Comparison of ENCODE assay signal across 14 cellular contexts in the genomic region with DNA sequence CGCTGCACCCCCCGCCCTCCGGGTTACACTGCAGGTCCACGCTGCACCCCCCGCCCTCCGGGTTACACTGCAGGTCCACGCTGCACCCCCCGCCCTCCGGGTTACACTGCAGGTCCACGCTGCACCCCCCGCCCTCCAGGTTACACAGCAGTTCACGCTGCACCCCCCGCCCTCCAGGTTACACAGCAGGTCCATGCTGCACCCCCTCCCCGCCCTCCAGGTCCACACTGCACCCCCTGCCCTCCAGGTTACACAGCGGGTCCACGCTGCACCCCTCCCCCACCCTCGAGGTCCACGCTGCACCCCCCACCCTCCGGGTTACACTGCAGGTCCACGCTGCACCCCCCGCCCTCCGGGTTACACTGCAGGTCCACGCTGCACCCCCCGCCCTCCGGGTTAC. TPM values are rescaled to one million over a fixed set of nuclear protein-coding genes. Genes with fewer than 3 reads are reported as not detected.
DNase-seq lines count a peak whose midpoint lies in the region; ATAC-seq and TF ChIP-seq lines count a peak whose summit lies in the region.
"Not testable (repeated sequence)": the region's sequence is repeated elsewhere in the genome, so short reads cannot be mapped to it uniquely, and the experiment has no call there.
"Had no signal": no experiment of that assay in that cellular context is flagged by ENCODE, and none has a peak within 500 bp of the region (broad histone marks: within the 10 kb centered on the region; RNA-seq: fewer than 3 reads in every experiment).

No MANE protein-coding gene starts in this region.

- not testable (repeated sequence) for H3K79me2 ChIP-seq in Loucy (ENCODE audit: insufficient read depth, low read length)

- peak overlapping the region in 1 of 7 donors; percentile 78 for H3K27ac Mint-ChIP-seq in CD4-positive, alpha-beta memory T cell
- H3K27ac Mint-ChIP-seq in activated CD8-positive, alpha-beta T cell treated with anti-CD3 and anti-CD28 coated beads for 36 hours, result not testable (repeated sequence)

- H2AFZ ChIP-seq in Loucy (ENCODE audit: low read length), result not testable (repeated sequence)

- H3K9me2 ChIP-seq in Loucy (replicated peaks; ENCODE audit: low read depth, low read length), result not testable (repeated sequence)

- peak overlapping the region in 1 of 2 donors; percentile 85 for H3K4me3 ChIP-seq in CD4-positive, alpha-beta memory T cell (ENCODE audit: low read length in 2 of 2)
- H3K4me3 ChIP-seq in Loucy (ENCODE audit: low read length, poor library complexity, severe bottlenecking), result peak overlapping the region; percentile 86
- not testable (repeated sequence) for H3K4me3 ChIP-seq in colonic mucosa, upper lobe of right lung

- peak overlapping the region; percentile 94 for H3K4me2 ChIP-seq in Loucy (ENCODE audit: low read depth, low read length, poor library complexity, severe bottlenecking)

- H3K4me1 Mint-ChIP-seq in CD4-positive, alpha-beta memory T cell, result peaks cover 8 to 30% (median 15%) of the 10 kb centered on the region in 4 donors
- peaks cover 63% of the 10 kb centered on the region for H3K4me1 Mint-ChIP-seq in activated CD8-positive, alpha-beta T cell treated with anti-CD3 and anti-CD28 coated beads for 36 hours (ENCODE audit: low read depth)

- not testable (repeated sequence) for H3F3A ChIP-seq in Loucy (ENCODE audit: low read depth)

- DNase-seq in CD4-positive, alpha-beta memory T cell; activated CD8-positive, alpha-beta T cell treated with anti-CD3 and anti-CD28 coated beads for 36 hours; colonic mucosa: not testable (repeated sequence)
- DNase-seq in left ventricle myocardium superior (peak; percentile 30), mesenteric fat pad (ENCODE audit: low spot score) (peak; percentile 53), sciatic nerve (ENCODE audit: low spot score) (peak; percentile 53), upper lobe of right lung (peak; percentile 58)

- H3K9me3 ChIP-seq in CD4-positive, alpha-beta memory T cell (ENCODE audit: control insufficient read depth in 1 of 2, low read length in 2 of 2); Loucy (ENCODE audit: insufficient read depth, low read depth, low read length); colonic mucosa; upper lobe of right lung: not testable (repeated sequence)

- H3K36me3 ChIP-seq in CD4-positive, alpha-beta memory T cell (ENCODE audit: insufficient read depth, low read length); Loucy (ENCODE audit: insufficient read depth, low read length); colonic mucosa; upper lobe of right lung: not testable (repeated sequence)

- POLR2A ChIA-PET in CD4-positive, alpha-beta memory T cell (lab: Charles Lee; ENCODE audit: partially characterized antibody), result interaction anchor here (0.7 to 4.4 kb wide), 13 partner anchors 11 to 646 kb away, joined by 3 to 78 read pairs (median 5); a partner anchor contains a TSS
- POLR2A ChIA-PET in activated CD8-positive, alpha-beta T cell treated with anti-CD3 and anti-CD28 coated beads for 36 hours (lab: Charles Lee), result interaction anchor here (2.0 kb wide), 1 partner anchor 14 kb away, joined by 8 read pairs; no protein-coding TSS in a partner anchor

- not testable (repeated sequence) for TF ChIP-seq CTCF in Loucy (conservative IDR thresholded peaks at IDR 0.05; ENCODE audit: low read length); activated CD8-positive, alpha-beta T cell treated with anti-CD3 and anti-CD28 coated beads for 36 hours (IDR thresholded peaks at IDR 0.05); colonic mucosa (IDR thresholded peaks at IDR 0.05); upper lobe of right lung (IDR thresholded peaks at IDR 0.05)

- peak overlapping the region in 1 of 8 donors; percentile 88 for H3K4me3 Mint-ChIP-seq in CD4-positive, alpha-beta memory T cell
- peak overlapping the region; percentile 77 for H3K4me3 Mint-ChIP-seq in activated CD8-positive, alpha-beta T cell treated with anti-CD3 and anti-CD28 coated beads for 36 hours

- intact Hi-C loops in CD4-positive, alpha-beta memory T cell (cut with micrococcal nuclease), result loop anchor here (1.0 kb wide), 1 partner anchor 30 kb away; a partner anchor contains a TSS
- intact Hi-C loops in activated CD8-positive, alpha-beta T cell treated with anti-CD3 and anti-CD28 coated beads for 36 hours (cut with micrococcal nuclease); colonic mucosa (cut with DNase I); left ventricle myocardium superior (cut with micrococcal nuclease); sciatic nerve (cut with DNase I); upper lobe of right lung (cut with DNase I): not testable (repeated sequence)

- CTCF ChIA-PET in CD4-positive, alpha-beta memory T cell (lab: Charles Lee; ENCODE audit: partially characterized antibody), result interaction anchor here (1.0 to 3.5 kb wide), 5 partner anchors 15 to 69 kb away, joined by 3 to 19 read pairs (median 5); a partner anchor contains a TSS
- CTCF ChIA-PET in activated CD8-positive, alpha-beta T cell treated with anti-CD3 and anti-CD28 coated beads for 36 hours (lab: Charles Lee), result interaction anchor here (1.6 kb wide), 1 partner anchor 15 kb away, joined by 10 read pairs; no protein-coding TSS in a partner anchor

- H3K27ac ChIP-seq in CD4-positive, alpha-beta memory T cell (ENCODE audit: low read depth, low read length), result peak overlapping the region; percentile 89
- peak overlapping the region; percentile 97 for H3K27ac ChIP-seq in colonic mucosa
- not testable (repeated sequence) for H3K27ac ChIP-seq in upper lobe of right lung

- ATAC-seq in activated CD8-positive, alpha-beta T cell treated with anti-CD3 and anti-CD28 coated beads for 36 hours; left ventricle myocardium superior; sciatic nerve; upper lobe of right lung: not testable (repeated sequence)

- H3K9ac ChIP-seq in Loucy (ENCODE audit: low read depth, low read length, poor library complexity, severe bottlenecking) (peak overlapping the region; percentile 92), colonic mucosa (ENCODE audit: low read depth in 2 of 2, low read length in 2 of 2) (peak overlapping the region in 1 of 2 donors; percentile 80)

- peaks cover 34% of the 10 kb centered on the region for H3K4me1 ChIP-seq in CD4-positive, alpha-beta memory T cell (ENCODE audit: insufficient read depth, low read length)
- H3K4me1 ChIP-seq in Loucy (ENCODE audit: insufficient read depth, low read length, poor library complexity, severe bottlenecking), result peaks cover 40% of the 10 kb centered on the region
- H3K4me1 ChIP-seq in colonic mucosa, result peaks cover 45% of the 10 kb centered on the region
- not testable (repeated sequence) for H3K4me1 ChIP-seq in upper lobe of right lung

- H4K20me1 ChIP-seq in Loucy (ENCODE audit: insufficient read depth, low read length, poor library complexity, severe bottlenecking), result not testable (repeated sequence)

- not testable (repeated sequence) for H3K9me3 Mint-ChIP-seq in CD4-positive, alpha-beta memory T cell; activated CD8-positive, alpha-beta T cell treated with anti-CD3 and anti-CD28 coated beads for 36 hours

- H3K27me3 ChIP-seq in CD4-positive, alpha-beta memory T cell (ENCODE audit: insufficient read depth, low read length); Loucy (ENCODE audit: insufficient read depth, low read length, poor library complexity, severe bottlenecking); colonic mucosa; upper lobe of right lung: not testable (repeated sequence)

- not testable (repeated sequence) for H3K27me3 Mint-ChIP-seq in CD4-positive, alpha-beta memory T cell; activated CD8-positive, alpha-beta T cell treated with anti-CD3 and anti-CD28 coated beads for 36 hours

- H3K36me3 Mint-ChIP-seq in CD4-positive, alpha-beta memory T cell, result not testable (repeated sequence)
- peaks cover 12% of the 10 kb centered on the region for H3K36me3 Mint-ChIP-seq in activated CD8-positive, alpha-beta T cell treated with anti-CD3 and anti-CD28 coated beads for 36 hours (ENCODE audit: low read depth)

RNA-seq across cellular contexts. Expression of a gene that starts 30.4 kb away (rescaled TPM):
- 1 to 10 TPM; 9.7 to 10.0 TPM for total RNA-seq in CD4-positive, alpha-beta memory T cell
- polyA plus RNA-seq in CD4-positive, alpha-beta memory T cell, result 1 to 10 TPM; 5.1 to 7.9 TPM
- 10 to 100 TPM; 34.6 to 40.9 TPM for total RNA-seq in activated CD8-positive, alpha-beta T cell treated with anti-CD3 and anti-CD28 coated beads for 36 hours
- 100 to 1,000 TPM; 107 to 201 TPM for total RNA-seq in colonic mucosa
- total RNA-seq in left ventricle myocardium superior, result 10.2 TPM
- 19.2 TPM for total RNA-seq in mesenteric fat pad
- 42.8 TPM for total RNA-seq in sciatic nerve
- 30.7 TPM for total RNA-seq in upper lobe of right lung

RNA-seq across cellular contexts. Expression of a gene that starts 47.7 kb away (rescaled TPM):
- total RNA-seq in CD4-positive, alpha-beta memory T cell, result 10 to 100 TPM; 47.4 to 51.6 TPM
- 10 to 100 TPM; 22.0 to 28.7 TPM for polyA plus RNA-seq in CD4-positive, alpha-beta memory T cell
- total RNA-seq in activated CD8-positive, alpha-beta T cell treated with anti-CD3 and anti-CD28 coated beads for 36 hours, result 10 to 100 TPM; 20.6 to 31.9 TPM
- total RNA-seq in colonic mucosa (10 to 100 TPM; 33.0 to 35.9 TPM), left ventricle myocardium superior (20.6 TPM), mesenteric fat pad (29.8 TPM), sciatic nerve (25.4 TPM), upper lobe of right lung (35.1 TPM)

RNA-seq across cellular contexts. Expression of a gene that starts 51.3 kb away (rescaled TPM):
- total RNA-seq in CD4-positive, alpha-beta memory T cell, result 10 to 100 TPM; 46.2 to 50.0 TPM
- polyA plus RNA-seq in CD4-positive, alpha-beta memory T cell, result 10 to 100 TPM; 20.5 to 20.8 TPM
- 10 to 100 TPM; 15.5 to 18.0 TPM for total RNA-seq in activated CD8-positive, alpha-beta T cell treated with anti-CD3 and anti-CD28 coated beads for 36 hours
- total RNA-seq in colonic mucosa, result 10 to 100 TPM; 11.6 to 16.5 TPM
- 9.6 TPM for total RNA-seq in left ventricle myocardium superior
- 6.3 TPM for total RNA-seq in mesenteric fat pad
- 18.3 TPM for total RNA-seq in sciatic nerve
- 9.4 TPM for total RNA-seq in upper lobe of right lung

RNA-seq across cellular contexts. Expression of a gene that starts 58.9 kb away (rescaled TPM):
- not detected for total RNA-seq in CD4-positive, alpha-beta memory T cell
- polyA plus RNA-seq in CD4-positive, alpha-beta memory T cell, result not detected
- not detected for total RNA-seq in activated CD8-positive, alpha-beta T cell treated with anti-CD3 and anti-CD28 coated beads for 36 hours
- total RNA-seq in colonic mucosa (1 to 10 TPM; 2.7 to 4.5 TPM), left ventricle myocardium superior (not detected), mesenteric fat pad (not detected), sciatic nerve (1.6 TPM), upper lobe of right lung (not detected)
- total RNA-seq: activated naive CD4-positive, alpha-beta T cell treated with anti-CD3 and anti-CD28 coated beads for 36 hours; activated T-cell treated with anti-CD3 and anti-CD28 coated beads, Interleukin-2, amount 50 U/mL, for 72 hours; endodermal cell; heart right ventricle had no signal
- polyA plus RNA-seq: BJ, heart right ventricle, neural cell had no signal
